9 cellular contexts compared by ENCODE assay signal in the genomic region with DNA sequence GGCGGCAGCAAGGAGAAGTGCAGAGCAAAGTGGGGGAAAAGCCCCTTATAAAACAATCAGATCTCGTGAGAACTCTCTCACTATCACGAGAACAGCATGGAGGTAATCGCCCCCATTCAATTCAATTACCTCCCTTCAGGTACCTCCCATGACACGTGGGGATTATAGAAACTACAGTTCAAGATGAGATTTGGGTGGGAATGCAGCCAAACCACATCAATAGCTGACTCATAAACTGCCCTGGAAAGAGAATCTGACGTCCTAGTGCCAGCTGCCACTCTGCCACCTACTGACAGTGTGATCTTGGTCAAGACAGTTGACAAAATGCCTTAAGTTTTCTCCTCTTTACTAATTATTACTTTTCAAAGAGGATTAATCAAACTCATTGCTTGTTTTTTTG.
DNase-seq lines count a peak whose midpoint lies in the region; ATAC-seq, FAIRE-seq and TF ChIP-seq lines count a peak whose summit lies in the region.
"Had no signal": no experiment of that assay in that cellular context is flagged by ENCODE, and none has a peak within 500 bp of the region (broad histone marks: within the 10 kb centered on the region; RNA-seq: fewer than 3 reads in every experiment).

No MANE protein-coding gene starts in this region.

- H3K27ac ChIP-seq in colonic mucosa (no peak overlapping the region), pancreas (no peak overlapping the region)

- no peak for TF ChIP-seq CTCF in colonic mucosa (IDR thresholded peaks at IDR 0.05)
- no peak for TF ChIP-seq CTCF in pancreas (IDR thresholded peaks at IDR 0.05)

- peaks cover 7 to 11% of the 10 kb centered on the region in 2 donors for H3K9me3 Mint-ChIP-seq in stimulated activated naive B cell treated with anti-CD40 and anti-IgM and Interleukin-4, amounts not matched to agents 10 μg/mL and 1 μg/mL and 100 μg/mL, for 72 hours
- peaks cover 6% of the 10 kb centered on the region for H3K9me3 Mint-ChIP-seq in activated T-helper 1 cell treated with anti-CD3 and anti-CD28 coated beads, Interleukin-12 subunit alpha, Interleukin-12 subunit beta, Interleukin-2, Interleukin-4 antibody, amounts not matched to agents 30 ng/mL and 10 ng/mL and 1 ng/mL, durations not matched to agents 14 hours and 24 hours and 36 hours

- H3K4me1 Mint-ChIP-seq in stimulated activated naive B cell treated with anti-CD40 and anti-IgM and Interleukin-4, amounts not matched to agents 10 μg/mL and 1 μg/mL and 100 μg/mL, for 72 hours: peaks cover 8 to 13% of the 10 kb centered on the region in 2 donors
- H3K4me1 Mint-ChIP-seq in activated T-helper 1 cell treated with anti-CD3 and anti-CD28 coated beads, Interleukin-12 subunit alpha, Interleukin-12 subunit beta, Interleukin-2, Interleukin-4 antibody, amounts not matched to agents 30 ng/mL and 10 ng/mL and 1 ng/mL, durations not matched to agents 14 hours and 24 hours and 36 hours (ENCODE audit: low read depth): peaks cover 30% of the 10 kb centered on the region

- H3K4me3 ChIP-seq in colonic mucosa (no peak overlapping the region), pancreas (no peak overlapping the region)

- no peak overlapping the region for H3K9ac ChIP-seq in colonic mucosa (ENCODE audit: low read depth in 2 of 2, low read length in 2 of 2)

- H3K4me3 Mint-ChIP-seq in stimulated activated naive B cell treated with anti-CD40 and anti-IgM and Interleukin-4, amounts not matched to agents 10 μg/mL and 1 μg/mL and 100 μg/mL, for 72 hours: no peak overlapping the region
- H3K4me3 Mint-ChIP-seq in activated T-helper 1 cell treated with anti-CD3 and anti-CD28 coated beads, Interleukin-12 subunit alpha, Interleukin-12 subunit beta, Interleukin-2, Interleukin-4 antibody, amounts not matched to agents 30 ng/mL and 10 ng/mL and 1 ng/mL, durations not matched to agents 14 hours and 24 hours and 36 hours: no peak overlapping the region

- no peak for FAIRE-seq in pancreas (lab: Jason Lieb, UNC)
- FAIRE-seq: G401.6 had no signal

- intact Hi-C loops in colonic mucosa (cut with DNase I) (loop anchor here (10.0 kb wide), 1 partner anchor 583 kb away; no protein-coding TSS in a partner anchor), pancreas (cut with DNase I) (loop anchor here in 1 of 3 donors (10.0 kb wide), 1 partner anchor 193 kb away; no protein-coding TSS in a partner anchor)
- intact Hi-C loops in activated T-helper 1 cell treated with anti-CD3 and anti-CD28 coated beads, Interleukin-12 subunit alpha, Interleukin-12 subunit beta, Interleukin-2, Interleukin-4 antibody, amounts not matched to agents 30 ng/mL and 10 ng/mL and 1 ng/mL, durations not matched to agents 14 hours and 24 hours and 36 hours (cut with micrococcal nuclease): loop anchor here (1.0 kb wide), 1 partner anchor 81 kb away; no protein-coding TSS in a partner anchor

- peak; percentile 46 to 48 for ATAC-seq in stimulated activated naive B cell treated with anti-CD40 and anti-IgM and Interleukin-4, amounts not matched to agents 10 μg/mL and 1 μg/mL and 100 μg/mL, for 72 hours (replicated peaks)
- no peak for ATAC-seq in pancreas

- no peaks in the 10 kb centered on the region for H3K4me1 ChIP-seq in colonic mucosa
- peaks cover 0 to 6% (median 5%) of the 10 kb centered on the region in 3 donors for H3K4me1 ChIP-seq in pancreas

- H3K36me3 Mint-ChIP-seq in stimulated activated naive B cell treated with anti-CD40 and anti-IgM and Interleukin-4, amounts not matched to agents 10 μg/mL and 1 μg/mL and 100 μg/mL, for 72 hours: peaks cover 2 to 5% of the 10 kb centered on the region in 2 donors
- no peaks in the 10 kb centered on the region for H3K36me3 Mint-ChIP-seq in activated T-helper 1 cell treated with anti-CD3 and anti-CD28 coated beads, Interleukin-12 subunit alpha, Interleukin-12 subunit beta, Interleukin-2, Interleukin-4 antibody, amounts not matched to agents 30 ng/mL and 10 ng/mL and 1 ng/mL, durations not matched to agents 14 hours and 24 hours and 36 hours (ENCODE audit: low read depth)

- H3K27me3 Mint-ChIP-seq in stimulated activated naive B cell treated with anti-CD40 and anti-IgM and Interleukin-4, amounts not matched to agents 10 μg/mL and 1 μg/mL and 100 μg/mL, for 72 hours: no peaks in the 10 kb centered on the region
- no peaks in the 10 kb centered on the region for H3K27me3 Mint-ChIP-seq in activated T-helper 1 cell treated with anti-CD3 and anti-CD28 coated beads, Interleukin-12 subunit alpha, Interleukin-12 subunit beta, Interleukin-2, Interleukin-4 antibody, amounts not matched to agents 30 ng/mL and 10 ng/mL and 1 ng/mL, durations not matched to agents 14 hours and 24 hours and 36 hours (ENCODE audit: insufficient read depth)

- no peaks in the 10 kb centered on the region for H3K9me3 ChIP-seq in colonic mucosa
- no peaks in the 10 kb centered on the region for H3K9me3 ChIP-seq in pancreas

- no peaks in the 10 kb centered on the region for H3K36me3 ChIP-seq in colonic mucosa
- no peaks in the 10 kb centered on the region for H3K36me3 ChIP-seq in pancreas

- 58 to 62% methylated on average over 6 of the region's 6 CpGs for WGBS in pancreas, 2 donors

- no peak overlapping the region for H3K27ac Mint-ChIP-seq in stimulated activated naive B cell treated with anti-CD40 and anti-IgM and Interleukin-4, amounts not matched to agents 10 μg/mL and 1 μg/mL and 100 μg/mL, for 72 hours
- H3K27ac Mint-ChIP-seq in activated T-helper 1 cell treated with anti-CD3 and anti-CD28 coated beads, Interleukin-12 subunit alpha, Interleukin-12 subunit beta, Interleukin-2, Interleukin-4 antibody, amounts not matched to agents 30 ng/mL and 10 ng/mL and 1 ng/mL, durations not matched to agents 14 hours and 24 hours and 36 hours: no peak overlapping the region

- DNase-seq in activated gamma-delta T cell treated with Interleukin-2 at 50 U/mL for 16 hours (peak; percentile 9), activated gamma-delta T cell (lab: John Stamatoyannopoulos, UW) (no peak), NCI-H460 (ENCODE audit: extremely low read depth, low read depth) (peak; percentile 59), colonic mucosa (peak; percentile 71), OCI-M2 (lab: John Stamatoyannopoulos, UW; ENCODE audit: unreplicated experiment) (no peak), pancreas (no peak)
- DNase-seq in stimulated activated naive B cell treated with anti-CD40 and anti-IgM and Interleukin-4, amounts not matched to agents 10 μg/mL and 1 μg/mL and 100 μg/mL, for 72 hours: no peak
- DNase-seq in activated T-helper 1 cell treated with anti-CD3 and anti-CD28 coated beads, Interleukin-12 subunit alpha, Interleukin-12 subunit beta, Interleukin-2, Interleukin-4 antibody, amounts not matched to agents 30 ng/mL and 10 ng/mL and 1 ng/mL, durations not matched to agents 14 hours and 24 hours and 36 hours (ENCODE audit: low spot score): no peak

- H3K27me3 ChIP-seq in colonic mucosa (no peaks in the 10 kb centered on the region), pancreas (no peaks in the 10 kb centered on the region)

Comparison
In these comparisons a context has a peak if more than half of its experiments do, and no peak if none do; other contexts are left out.
1. DNase-seq: peak in activated gamma-delta T cell treated with Interleukin-2 at 50 U/mL for 16 hours (single experiment), NCI-H460 (single experiment) and colonic mucosa (single experiment); none in activated gamma-delta T cell (single experiment), stimulated activated naive B cell treated with anti-CD40 and anti-IgM and Interleukin-4, amounts not matched to agents 10 μg/mL and 1 μg/mL and 100 μg/mL, for 72 hours (single experiment), OCI-M2 (single experiment), pancreas (0 of 6) and activated T-helper 1 cell treated with anti-CD3 and anti-CD28 coated beads, Interleukin-12 subunit alpha, Interleukin-12 subunit beta, Interleukin-2, Interleukin-4 antibody, amounts not matched to agents 30 ng/mL and 10 ng/mL and 1 ng/mL, durations not matched to agents 14 hours and 24 hours and 36 hours (single experiment).
2. ATAC-seq: peak in stimulated activated naive B cell treated with anti-CD40 and anti-IgM and Interleukin-4, amounts not matched to agents 10 μg/mL and 1 μg/mL and 100 μg/mL, for 72 hours (2 of 2); none in pancreas (0 of 4).